In genomic region chr2:4938246-4938645, GRCh38 we compare ENCODE assay signal across 26 cellular contexts.
"Had no signal": no experiment of that assay in that cellular context is flagged by ENCODE, and none has a peak within 500 bp of the region (broad histone marks: within the 10 kb centered on the region; RNA-seq: fewer than 3 reads in every experiment).

No MANE protein-coding gene starts in this region.

- H3K27me3 Mint-ChIP-seq: naive B cell; stimulated activated memory B cell treated with anti-CD40 and anti-IgM and Interleukin-4, amounts not matched to agents 10 μg/mL and 1 μg/mL and 100 μg/mL, for 72 hours; stimulated activated naive CD8-positive, alpha-beta T cell treated with anti-CD3 and anti-CD28 coated beads, Interleukin-15, amount 100 ng/mL, for 72 hours had no signal

- H3K27ac ChIP-seq: left lung, lower lobe of right lung, pancreas, prostate gland, sigmoid colon, tibial nerve, upper lobe of left lung, vagina had no signal

- H3K9me3 ChIP-seq: lower lobe of right lung, pancreas, prostate gland, tibial nerve, upper lobe of left lung, vagina had no signal

- H3K27me3 ChIP-seq: left lung, pancreas, sigmoid colon, tibial nerve, upper lobe of left lung, vagina had no signal

- H3K4me1 ChIP-seq: left lung, lower lobe of right lung, pancreas, prostate gland, sigmoid colon, upper lobe of left lung, vagina had no signal

- H3K36me3 ChIP-seq: left lung, lower lobe of right lung, pancreas, prostate gland, sigmoid colon, tibial nerve, upper lobe of left lung, vagina had no signal

- H3K4me2 ChIP-seq: smooth muscle cell had no signal

- H3K36me3 Mint-ChIP-seq: naive B cell; natural killer cell; stimulated activated memory B cell treated with anti-CD40 and anti-IgM and Interleukin-4, amounts not matched to agents 10 μg/mL and 1 μg/mL and 100 μg/mL, for 72 hours had no signal

- H3K27ac Mint-ChIP-seq: immature natural killer cell; naive B cell; natural killer cell; stimulated activated memory B cell treated with anti-CD40 and anti-IgM and Interleukin-4, amounts not matched to agents 10 μg/mL and 1 μg/mL and 100 μg/mL, for 72 hours; stimulated activated naive CD8-positive, alpha-beta T cell treated with anti-CD3 and anti-CD28 coated beads, Interleukin-15, amount 100 ng/mL, for 72 hours had no signal

- DNase-seq: hypothalamus; immature natural killer cell; kidney; left colon; left lung; lower lobe of right lung; mammary epithelial cell; naive B cell; natural killer cell; pancreas; posterior cingulate gyrus; right cardiac atrium; sigmoid colon; stimulated activated CD4-positive, alpha-beta T cell treated with anti-CD3 and anti-CD28 coated beads, Interleukin-1b, Interleukin-23, amount 100 ng/mL, for 48 hours; stimulated activated CD4-positive, alpha-beta T cell treated with anti-CD3 and anti-CD28 coated beads, Interleukin-2, amount 100 ng/mL, for 48 hours; stimulated activated CD4-positive, alpha-beta T cell treated with anti-CD3 and anti-CD28 coated beads, Interleukin-4, amount 100 ng/mL, for 4 hours; stimulated activated CD8-positive, alpha-beta memory T cell treated with anti-CD3 and anti-CD28 coated beads, Interleukin-4, amount 100 ng/mL, for 48 hours; stimulated activated naive CD4-positive, alpha-beta T cell treated with Interleukin-2 at 50 U/mL for 16 hours; stimulated activated naive CD8-positive, alpha-beta T cell treated with anti-CD3 and anti-CD28 coated beads, Interleukin-15, amount 100 ng/mL, for 72 hours; substantia nigra had no signal

- H3K4me1 Mint-ChIP-seq: immature natural killer cell; naive B cell; natural killer cell; stimulated activated memory B cell treated with anti-CD40 and anti-IgM and Interleukin-4, amounts not matched to agents 10 μg/mL and 1 μg/mL and 100 μg/mL, for 72 hours; stimulated activated naive CD8-positive, alpha-beta T cell treated with anti-CD3 and anti-CD28 coated beads, Interleukin-15, amount 100 ng/mL, for 72 hours had no signal

- H3K4me3 ChIP-seq: left lung, lower lobe of right lung, pancreas, prostate gland, sigmoid colon, smooth muscle cell, tibial nerve, upper lobe of left lung, vagina had no signal

- ATAC-seq: left colon; left lung; lower lobe of right lung; natural killer cell; pancreas; right cardiac atrium; stimulated activated memory B cell treated with anti-CD40 and anti-IgM and Interleukin-4, amounts not matched to agents 10 μg/mL and 1 μg/mL and 100 μg/mL, for 72 hours; stimulated activated naive CD8-positive, alpha-beta T cell treated with anti-CD3 and anti-CD28 coated beads, Interleukin-15, amount 100 ng/mL, for 72 hours had no signal

- H3K4me3 Mint-ChIP-seq: immature natural killer cell; naive B cell; natural killer cell; stimulated activated memory B cell treated with anti-CD40 and anti-IgM and Interleukin-4, amounts not matched to agents 10 μg/mL and 1 μg/mL and 100 μg/mL, for 72 hours; stimulated activated naive CD8-positive, alpha-beta T cell treated with anti-CD3 and anti-CD28 coated beads, Interleukin-15, amount 100 ng/mL, for 72 hours had no signal
